Comparison of ENCODE assay signal across 28 cellular contexts in genomic region chr10:115696747-115697146, GRCh38.
"Had no signal": no experiment of that assay in that cellular context is flagged by ENCODE, and none has a peak within 500 bp of the region (broad histone marks: within the 10 kb centered on the region; RNA-seq: fewer than 3 reads in every experiment).

No MANE protein-coding gene starts in this region.

- H3K27me3 ChIP-seq: brain microvascular endothelial cell, cardiac muscle cell, Peyer's patch, SJCRH30 had no signal

- H3K9ac ChIP-seq: SK-N-SH had no signal

- DNase-seq: activated CD4-positive, alpha-beta memory T cell treated with anti-CD3 and anti-CD28 coated beads for 36 hours; activated CD4-positive, alpha-beta T cell treated with anti-CD3 and anti-CD28 coated beads, Interleukin-2, amount 10 ng/mL, durations not matched to agents 7 days and 5 days; activated CD4-positive, CD25-positive, alpha-beta regulatory T cell; activated CD8-positive, alpha-beta memory T cell treated with anti-CD3 and anti-CD28 coated beads for 24 hours; activated gamma-delta T cell treated with Interleukin-2 at 50 U/mL for 16 hours; activated naive CD4-positive, alpha-beta T cell treated with anti-CD3 and anti-CD28 coated beads, Interleukin-2, amount 10 ng/mL, durations not matched to agents 7 days and 5 days; activated naive CD8-positive, alpha-beta T cell treated with anti-CD3 and anti-CD28 coated beads for 36 hours; activated T-cell treated with anti-CD3 and anti-CD28 coated beads, Interleukin-2, amount 50 U/mL, for 4 hours; brain microvascular endothelial cell; cerebellar nuclear complex; IMR-90; KBM-7; NCI-H1048; NCI-H1417 treated with DMSO at 0.1 percent for 48 hours; NCI-H1694; NCI-H2029; NCI-H2107; NCI-H345; NCI-H510A; NK-92 treated with Interleukin-12 subunit alpha and Interleukin-12 subunit beta, amount 100 ng/mL, for 24 hours; Peyer's patch; Right ventricle myocardium superior; SJCRH30; SK-N-SH; T-helper 1 cell had no signal

- H3K4me1 ChIP-seq: Peyer's patch, SJCRH30 had no signal

- H3K27ac ChIP-seq: brain microvascular endothelial cell, cardiac muscle cell, Peyer's patch, RWPE1, SJCRH30, VCaP had no signal

- H3K36me3 ChIP-seq: brain microvascular endothelial cell, cardiac muscle cell, Peyer's patch, SJCRH30 had no signal

- ATAC-seq: activated T-cell treated with anti-CD3 and anti-CD28 coated beads, Interleukin-2, amount 50 U/mL, for 4 hours had no signal

- H3K9me3 ChIP-seq: Peyer's patch, SJCRH30, SK-N-SH had no signal

- H3K4me2 ChIP-seq: SK-N-SH had no signal

- H3K27me3 Mint-ChIP-seq: activated CD4-positive, alpha-beta memory T cell treated with anti-CD3 and anti-CD28 coated beads for 36 hours; activated CD4-positive, alpha-beta T cell treated with anti-CD3 and anti-CD28 coated beads, Interleukin-2, amount 10 ng/mL, durations not matched to agents 7 days and 5 days; activated naive CD4-positive, alpha-beta T cell treated with anti-CD3 and anti-CD28 coated beads, Interleukin-2, amount 10 ng/mL, durations not matched to agents 7 days and 5 days; activated naive CD8-positive, alpha-beta T cell treated with anti-CD3 and anti-CD28 coated beads for 36 hours had no signal

- H3K36me3 Mint-ChIP-seq: activated CD4-positive, alpha-beta memory T cell treated with anti-CD3 and anti-CD28 coated beads for 36 hours; activated naive CD4-positive, alpha-beta T cell treated with anti-CD3 and anti-CD28 coated beads, Interleukin-2, amount 10 ng/mL, durations not matched to agents 7 days and 5 days; activated naive CD8-positive, alpha-beta T cell treated with anti-CD3 and anti-CD28 coated beads for 36 hours had no signal

- H3K27ac Mint-ChIP-seq: activated CD4-positive, alpha-beta memory T cell treated with anti-CD3 and anti-CD28 coated beads for 36 hours; activated CD4-positive, alpha-beta T cell treated with anti-CD3 and anti-CD28 coated beads, Interleukin-2, amount 10 ng/mL, durations not matched to agents 7 days and 5 days; activated naive CD4-positive, alpha-beta T cell treated with anti-CD3 and anti-CD28 coated beads, Interleukin-2, amount 10 ng/mL, durations not matched to agents 7 days and 5 days; activated naive CD8-positive, alpha-beta T cell treated with anti-CD3 and anti-CD28 coated beads for 36 hours had no signal

- H3K4me3 ChIP-seq: cardiac muscle cell, Peyer's patch, SJCRH30 had no signal

- H3K9me3 Mint-ChIP-seq: activated CD4-positive, alpha-beta T cell treated with anti-CD3 and anti-CD28 coated beads, Interleukin-2, amount 10 ng/mL, durations not matched to agents 7 days and 5 days; activated naive CD4-positive, alpha-beta T cell treated with anti-CD3 and anti-CD28 coated beads, Interleukin-2, amount 10 ng/mL, durations not matched to agents 7 days and 5 days had no signal

- H3K4me3 Mint-ChIP-seq: activated CD4-positive, alpha-beta memory T cell treated with anti-CD3 and anti-CD28 coated beads for 36 hours; activated CD4-positive, alpha-beta T cell treated with anti-CD3 and anti-CD28 coated beads, Interleukin-2, amount 10 ng/mL, durations not matched to agents 7 days and 5 days; activated naive CD4-positive, alpha-beta T cell treated with anti-CD3 and anti-CD28 coated beads, Interleukin-2, amount 10 ng/mL, durations not matched to agents 7 days and 5 days; activated naive CD8-positive, alpha-beta T cell treated with anti-CD3 and anti-CD28 coated beads for 36 hours; activated T-cell treated with anti-CD3 and anti-CD28 coated beads, Interleukin-2, amount 50 U/mL, for 4 hours had no signal

- H3K4me1 Mint-ChIP-seq: activated CD4-positive, alpha-beta T cell treated with anti-CD3 and anti-CD28 coated beads, Interleukin-2, amount 10 ng/mL, durations not matched to agents 7 days and 5 days; activated naive CD4-positive, alpha-beta T cell treated with anti-CD3 and anti-CD28 coated beads, Interleukin-2, amount 10 ng/mL, durations not matched to agents 7 days and 5 days; activated naive CD8-positive, alpha-beta T cell treated with anti-CD3 and anti-CD28 coated beads for 36 hours had no signal
